ENCODE assay signal across 1 cellular context in the genomic region with DNA sequence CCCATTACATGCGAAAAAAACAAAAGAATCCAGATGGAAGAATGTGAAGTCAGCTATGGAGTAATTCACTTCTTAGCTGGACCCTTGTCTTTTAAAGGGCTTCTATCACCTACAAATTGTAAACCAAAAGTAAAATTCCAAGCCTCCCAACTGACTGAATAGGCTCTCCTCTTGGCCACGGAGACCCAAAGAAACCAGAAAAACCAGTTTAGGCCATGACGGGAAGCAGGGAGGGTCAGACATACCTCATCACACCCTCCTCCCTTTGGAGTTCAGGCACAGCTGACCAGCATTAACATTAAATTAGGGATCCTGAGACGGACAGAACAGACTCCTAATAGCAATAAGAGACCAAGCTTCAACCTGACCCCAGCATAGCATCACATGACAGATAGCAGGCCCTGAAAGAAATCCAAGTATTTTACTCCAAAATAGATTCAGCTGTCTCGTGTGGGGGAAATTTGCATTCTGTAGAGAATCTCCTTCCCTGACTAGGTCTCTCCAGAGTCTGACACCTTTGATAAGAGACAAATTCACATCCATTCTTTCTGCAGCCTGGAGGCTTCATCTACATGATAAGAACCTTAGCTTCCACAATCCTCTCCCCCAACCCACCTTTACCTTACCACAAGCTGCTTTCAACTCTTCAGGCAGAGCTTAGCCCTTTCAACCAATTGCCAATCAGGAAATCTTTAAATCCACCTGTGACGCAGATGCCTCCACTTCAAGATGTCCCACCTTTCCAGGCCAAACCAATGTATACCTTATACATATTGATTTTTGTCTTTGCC.
TF ChIP-seq lines count a peak whose summit lies in the region.

No MANE protein-coding gene starts in this region.

TF ChIP-seq in neural cell, 6 proteins besides CTCF, POLR2A, EP300 and RAD21 (continued from another document):
- TF ChIP-seq, protein P1, sequence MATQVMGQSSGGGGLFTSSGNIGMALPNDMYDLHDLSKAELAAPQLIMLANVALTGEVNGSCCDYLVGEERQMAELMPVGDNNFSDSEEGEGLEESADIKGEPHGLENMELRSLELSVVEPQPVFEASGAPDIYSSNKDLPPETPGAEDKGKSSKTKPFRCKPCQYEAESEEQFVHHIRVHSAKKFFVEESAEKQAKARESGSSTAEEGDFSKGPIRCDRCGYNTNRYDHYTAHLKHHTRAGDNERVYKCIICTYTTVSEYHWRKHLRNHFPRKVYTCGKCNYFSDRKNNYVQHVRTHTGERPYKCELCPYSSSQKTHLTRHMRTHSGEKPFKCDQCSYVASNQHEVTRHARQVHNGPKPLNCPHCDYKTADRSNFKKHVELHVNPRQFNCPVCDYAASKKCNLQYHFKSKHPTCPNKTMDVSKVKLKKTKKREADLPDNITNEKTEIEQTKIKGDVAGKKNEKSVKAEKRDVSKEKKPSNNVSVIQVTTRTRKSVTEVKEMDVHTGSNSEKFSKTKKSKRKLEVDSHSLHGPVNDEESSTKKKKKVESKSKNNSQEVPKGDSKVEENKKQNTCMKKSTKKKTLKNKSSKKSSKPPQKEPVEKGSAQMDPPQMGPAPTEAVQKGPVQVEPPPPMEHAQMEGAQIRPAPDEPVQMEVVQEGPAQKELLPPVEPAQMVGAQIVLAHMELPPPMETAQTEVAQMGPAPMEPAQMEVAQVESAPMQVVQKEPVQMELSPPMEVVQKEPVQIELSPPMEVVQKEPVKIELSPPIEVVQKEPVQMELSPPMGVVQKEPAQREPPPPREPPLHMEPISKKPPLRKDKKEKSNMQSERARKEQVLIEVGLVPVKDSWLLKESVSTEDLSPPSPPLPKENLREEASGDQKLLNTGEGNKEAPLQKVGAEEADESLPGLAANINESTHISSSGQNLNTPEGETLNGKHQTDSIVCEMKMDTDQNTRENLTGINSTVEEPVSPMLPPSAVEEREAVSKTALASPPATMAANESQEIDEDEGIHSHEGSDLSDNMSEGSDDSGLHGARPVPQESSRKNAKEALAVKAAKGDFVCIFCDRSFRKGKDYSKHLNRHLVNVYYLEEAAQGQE (IDR thresholded peaks at IDR 0.05; ENCODE audit: borderline replicate concordance) = no peak
- TF ChIP-seq TAF1 (IDR thresholded peaks at IDR 0.05; ENCODE audit: low read depth) (no peak), SMC3 (conservative IDR thresholded peaks at IDR 0.05; ENCODE audit: poor library complexity) (no peak)
